Comparison of ENCODE assay signal across 8 cellular contexts in the genomic region with DNA sequence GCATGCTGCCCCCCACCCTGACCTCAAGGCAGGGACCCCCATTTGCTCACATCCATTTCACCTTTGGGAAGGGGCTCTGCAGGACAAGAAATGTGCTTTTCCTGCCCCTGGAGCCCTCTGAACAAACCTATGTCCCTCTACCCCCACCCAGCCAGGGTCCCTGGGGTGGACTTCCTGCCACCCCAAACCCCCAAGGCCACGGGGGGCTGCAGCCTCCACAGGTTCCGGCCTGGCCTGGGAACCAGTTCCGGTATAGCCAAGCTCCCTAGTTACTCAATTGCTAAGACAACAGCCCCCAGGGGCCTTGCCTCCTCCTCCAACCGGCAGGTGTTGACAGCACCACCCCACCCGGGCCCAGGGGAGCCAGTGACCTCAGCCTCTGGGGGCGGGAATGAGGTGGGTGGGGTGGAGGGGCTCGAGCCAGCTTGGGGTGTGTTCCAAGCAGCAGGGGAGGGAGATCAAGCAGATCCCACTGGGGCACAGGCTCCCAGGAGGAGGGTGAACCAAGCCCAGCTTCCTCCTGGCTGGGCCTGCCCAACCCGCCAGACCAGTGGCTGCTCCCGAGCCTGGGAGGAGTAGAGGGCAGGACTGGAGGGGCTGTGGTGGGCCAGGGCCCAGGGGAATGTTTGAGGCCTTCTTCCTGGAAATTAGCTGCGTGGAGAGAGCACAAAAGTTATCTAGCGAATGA. TPM values are rescaled to one million over a fixed set of nuclear protein-coding genes. Genes with fewer than 3 reads are reported as not detected.
DNase-seq lines count a peak whose midpoint lies in the region; ATAC-seq and TF ChIP-seq lines count a peak whose summit lies in the region.

No MANE protein-coding gene starts in this region.

- DNase-seq in ELF-1 (ENCODE audit: low read depth, low spot score) (peak; percentile 69), NCI-H1436 (lab: John Stamatoyannopoulos, UW) (peak; percentile 99), endodermal cell (peak; percentile 86), osteocyte (ENCODE audit: extremely low spot score, unreplicated experiment) (no peak), AG08396 (ENCODE audit: low spot score) (no peak), DMS79 (lab: John Stamatoyannopoulos, UW) (no peak)
- no peak for DNase-seq in stimulated activated CD4-positive, alpha-beta T cell treated with anti-CD3 and anti-CD28 coated beads, Interleukin-15, amount 100 ng/mL, for 24 hours

- H3K9me3 ChIP-seq in endodermal cell (ENCODE audit: control insufficient read depth, low read length), result no peaks in the 10 kb centered on the region

- H3K27me3 Mint-ChIP-seq in endodermal cell (ENCODE audit: insufficient read depth) (peaks cover 17% of the 10 kb centered on the region), osteocyte (ENCODE audit: unreplicated experiment) (peaks cover 4% of the 10 kb centered on the region)

- TF ChIP-seq CTCF in endodermal cell (conservative IDR thresholded peaks at IDR 0.05), result no peak
- no peak for TF ChIP-seq CTCF in osteocyte (IDR thresholded peaks at IDR 0.05)

- H3K27me3 ChIP-seq in endodermal cell (ENCODE audit: control insufficient read depth, insufficient read depth, low read length, poor library complexity, severe bottlenecking), result peaks cover 13% of the 10 kb centered on the region

- H3K4me3 Mint-ChIP-seq in endodermal cell, result no peak overlapping the region
- no peak overlapping the region for H3K4me3 Mint-ChIP-seq in osteocyte (ENCODE audit: unreplicated experiment)

- no peaks in the 10 kb centered on the region for H3K4me1 ChIP-seq in endodermal cell (ENCODE audit: control insufficient read depth, insufficient read depth, low read length)

- no peak for ATAC-seq in GM21825 (IDR thresholded peaks at IDR 0.05; ENCODE audit: unreplicated experiment)

- H3K36me3 Mint-ChIP-seq in endodermal cell (ENCODE audit: low read depth), result peaks cover 16% of the 10 kb centered on the region
- no peaks in the 10 kb centered on the region for H3K36me3 Mint-ChIP-seq in osteocyte (ENCODE audit: unreplicated experiment)

- H3K9ac ChIP-seq in endodermal cell (ENCODE audit: extremely low read depth, low read length, poor library complexity, severe bottlenecking), result no peak overlapping the region

- H3K9me3 Mint-ChIP-seq in endodermal cell, result no peaks in the 10 kb centered on the region
- no peaks in the 10 kb centered on the region for H3K9me3 Mint-ChIP-seq in osteocyte (ENCODE audit: unreplicated experiment)

- H3K4me1 Mint-ChIP-seq in endodermal cell, result peaks cover 17% of the 10 kb centered on the region
- H3K4me1 Mint-ChIP-seq in osteocyte (ENCODE audit: unreplicated experiment), result peaks cover 46% of the 10 kb centered on the region

- no peak overlapping the region for H3K4me3 ChIP-seq in endodermal cell (ENCODE audit: low read length)

- peaks cover 5% of the 10 kb centered on the region for H3K36me3 ChIP-seq in endodermal cell (ENCODE audit: control insufficient read depth, insufficient read depth, low read length)

- H3K27ac Mint-ChIP-seq in endodermal cell (peak overlapping the region; percentile 80), osteocyte (ENCODE audit: unreplicated experiment) (peak overlapping the region; percentile 60)

- WGBS in endodermal cell (ENCODE audit: insufficient coverage in 1 of 2, insufficient read length in 1 of 2), 2 experiments, result 75 to 83% methylated on average over 2 to 10 of the region's 11 CpGs

- no peak overlapping the region for H3K27ac ChIP-seq in endodermal cell (ENCODE audit: low read depth, low read length)

RNA-seq across cellular contexts. Expression of gene PNMT, which starts 6.6 kb away (rescaled TPM):
- total RNA-seq in endodermal cell, result 1 to 10 TPM in 1 of 2 donors, under 1 TPM in 1; 0.55 to 1.0 TPM
- polyA plus RNA-seq in endodermal cell (2013, experiment 1 of 2), result 0.71 TPM
- polyA plus RNA-seq in endodermal cell (2013, experiment 2 of 2), result 0.37 TPM
- 1.9 and 2.4 TPM in 2 replicates for total RNA-seq in osteocyte

RNA-seq across cellular contexts. Expression of gene TCAP, which starts 9.7 kb away (rescaled TPM):
- total RNA-seq in endodermal cell, result 1 to 10 TPM; 1.5 to 1.9 TPM
- polyA plus RNA-seq in endodermal cell (2013, experiment 1 of 2), result 2.5 TPM
- polyA plus RNA-seq in endodermal cell (2013, experiment 2 of 2), result 2.1 TPM
- 0.94 and 1.3 TPM in 2 replicates for total RNA-seq in osteocyte

RNA-seq across cellular contexts. Expression of gene PGAP3, which starts 13.0 kb away (rescaled TPM):
- total RNA-seq in endodermal cell (10 to 100 TPM; 22.6 to 29.3 TPM), osteocyte (33.8 and 35.3 TPM in 2 replicates)
- 12.2 TPM for polyA plus RNA-seq in endodermal cell (2013, experiment 1 of 2)
- 11.0 TPM for polyA plus RNA-seq in endodermal cell (2013, experiment 2 of 2)

RNA-seq across cellular contexts. Expression of gene ERBB2, which starts 25.0 kb away (rescaled TPM):
- total RNA-seq in endodermal cell (100 to 1,000 TPM; 110 to 133 TPM), osteocyte (66.2 and 69.9 TPM in 2 replicates)
- 72.5 TPM for polyA plus RNA-seq in endodermal cell (2013, experiment 1 of 2)
- 68.6 TPM for polyA plus RNA-seq in endodermal cell (2013, experiment 2 of 2)

RNA-seq across cellular contexts. Expression of gene STARD3, which starts 37.9 kb away (rescaled TPM):
- total RNA-seq in endodermal cell, result 10 to 100 TPM; 60.3 to 60.5 TPM
- polyA plus RNA-seq in endodermal cell (2013, experiment 1 of 2), result 52.0 TPM
- 54.0 TPM for polyA plus RNA-seq in endodermal cell (2013, experiment 2 of 2)
- 55.5 and 68.9 TPM in 2 replicates for total RNA-seq in osteocyte

Comparison
In these comparisons a context has a peak if more than half of its experiments do, and no peak if none do; other contexts are left out.
1. DNase-seq: peak in ELF-1 (single experiment), NCI-H1436 (single experiment) and endodermal cell (single experiment); none in osteocyte (single experiment), AG08396 (single experiment), DMS79 (single experiment) and stimulated activated CD4-positive, alpha-beta T cell treated with anti-CD3 and anti-CD28 coated beads, Interleukin-15, amount 100 ng/mL, for 24 hours (single experiment).